ENCODE assay signal across 13 cellular contexts in the genomic region with DNA sequence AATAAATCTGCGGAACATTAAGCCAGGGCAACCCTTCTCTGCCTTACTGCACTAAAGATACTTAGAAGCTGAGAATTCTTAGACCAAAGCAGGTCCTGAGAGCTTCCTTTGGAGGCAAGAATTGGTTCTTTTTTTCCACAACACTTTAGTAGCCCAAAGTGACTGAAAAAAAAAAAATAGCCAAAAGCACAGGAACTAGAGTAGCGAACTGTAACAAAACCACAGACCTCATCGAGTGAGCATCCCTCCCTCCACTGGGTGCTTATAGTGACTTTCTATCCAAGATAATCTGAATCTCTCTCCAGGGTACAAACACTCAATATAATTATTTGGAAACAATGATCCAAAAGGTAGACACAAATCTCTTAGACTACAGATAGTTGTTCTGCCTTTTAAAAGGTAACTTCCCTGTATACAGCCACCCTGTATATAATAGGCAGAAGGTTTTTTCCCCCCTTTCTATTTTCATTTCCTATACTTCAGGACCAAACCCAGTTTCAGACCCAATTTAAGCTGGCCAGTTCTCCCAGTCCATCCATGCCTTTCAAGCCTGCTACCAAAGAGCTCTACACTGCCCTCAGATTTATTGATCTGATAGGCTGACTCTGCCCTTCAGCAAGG.
"Had no signal": no experiment of that assay in that cellular context is flagged by ENCODE, and none has a peak within 500 bp of the region (broad histone marks: within the 10 kb centered on the region; RNA-seq: fewer than 3 reads in every experiment).

No MANE protein-coding gene starts in this region.

- H3K27ac Mint-ChIP-seq: activated naive CD4-positive, alpha-beta T cell treated with anti-CD3 and anti-CD28 coated beads, Interleukin-2, amount 50 U/mL, for 24 hours had no signal

- DNase-seq: activated CD4-positive, alpha-beta T cell treated with anti-CD3 and anti-CD28 coated beads, Interleukin-2, amount 50 U/mL, for 1 hour; amniotic stem cell; dorsolateral prefrontal cortex; heart right ventricle; stimulated activated CD4-positive, alpha-beta T cell treated with anti-CD3 and anti-CD28 coated beads, Interleukin-12 subunit alpha, Interleukin-12 subunit beta, amount 100 ng/mL, for 4 hours; stimulated activated CD4-positive, alpha-beta T cell treated with anti-CD3 and anti-CD28 coated beads, Interleukin-2, amount 100 ng/mL, for 24 hours; stimulated activated naive CD4-positive, alpha-beta T cell; transverse colon had no signal

- ATAC-seq: activated CD4-positive, CD25-positive, alpha-beta regulatory T cell treated with anti-CD3 and anti-CD28 coated beads, Interleukin-2, amount 50 U/mL, for 24 hours; gastroesophageal sphincter; heart right ventricle had no signal

- H3K9me3 Mint-ChIP-seq: activated naive CD4-positive, alpha-beta T cell treated with anti-CD3 and anti-CD28 coated beads, Interleukin-2, amount 50 U/mL, for 24 hours had no signal

- H3K4me3 ChIP-seq: dorsolateral prefrontal cortex, gastroesophageal sphincter, heart right ventricle, transverse colon had no signal

- H3K4me1 ChIP-seq: transverse colon had no signal

- H3K27me3 ChIP-seq: dorsolateral prefrontal cortex, gastroesophageal sphincter, heart right ventricle, neutrophil, transverse colon had no signal

- FAIRE-seq: endometrium had no signal

- H3K4me3 Mint-ChIP-seq: activated naive CD4-positive, alpha-beta T cell treated with anti-CD3 and anti-CD28 coated beads, Interleukin-2, amount 50 U/mL, for 24 hours had no signal

- H3K27ac ChIP-seq: dorsolateral prefrontal cortex, gastroesophageal sphincter, heart right ventricle, neutrophil, transverse colon had no signal

- H3K9me3 ChIP-seq: gastroesophageal sphincter, heart right ventricle, neutrophil, transverse colon had no signal
